ENCODE assay signal across 28 cellular contexts in genomic region chr2:138831154-138831553, GRCh38. TPM values are rescaled to one million over a fixed set of nuclear protein-coding genes. Genes with fewer than 3 reads are reported as not detected.
"Had no signal": no experiment of that assay in that cellular context is flagged by ENCODE, and none has a peak within 500 bp of the region (broad histone marks: within the 10 kb centered on the region; RNA-seq: fewer than 3 reads in every experiment).

No MANE protein-coding gene starts in this region.

- DNase-seq: Kasumi-1; NCI-H1092; NCI-H1105 treated with DMSO at 0.1 percent for 48 hours; NCI-H1417 treated with DMSO at 0.1 percent for 48 hours; NCI-H146; NCI-H187; NCI-H2029; NCI-H2081 treated with DMSO at 0.1 percent for 48 hours; NCI-H2171; NCI-H226; NCI-H446; NCI-H510A; NCI-H524 treated with DMSO at 0.1 percent for 48 hours; NCI-H69; NCI-H774; NK-92 treated with Interleukin-12 subunit alpha and Interleukin-12 subunit beta, amount 100 ng/mL, for 24 hours; OCI-M1; SHP77; SK-N-SH; SW 1271; T-cell had no signal

- ATAC-seq: K562, Panc1, T-cell had no signal

- H3K4me2 ChIP-seq: KMS-11, SK-N-SH had no signal

- H3K4me3 ChIP-seq: K562 had no signal

- H3K9ac ChIP-seq: KMS-11, SK-N-SH had no signal

- H3K9me2 ChIP-seq: SK-N-SH had no signal

- H3K27ac ChIP-seq: KMS-11, RWPE1 had no signal

- H3K9me3 ChIP-seq: SK-N-SH had no signal

RNA-seq across cellular contexts. Expression of gene NXPH2, which starts 51.0 kb away (rescaled TPM):
- total RNA-seq: K562, MCF 10A, SK-MEL-5, T-cell had no signal
- polyA plus RNA-seq: IgD-negative memory B cell, K562, SK-N-SH had no signal
